Comparison of ENCODE assay signal across 8 cellular contexts in genomic region chr10:133520193-133520738, GRCh38. TPM values are rescaled to one million over a fixed set of nuclear protein-coding genes. Genes with fewer than 3 reads are reported as not detected.
A peak's percentile ranks its signal among the peaks of the same experiment; 100 is the strongest.
DNase-seq lines count a peak whose midpoint lies in the region; ATAC-seq and TF ChIP-seq lines count a peak whose summit lies in the region.

No MANE protein-coding gene starts in this region.

- peak; percentile 73 to 83 (median 80) for DNase-seq in CD4-positive, CD25-positive, alpha-beta regulatory T cell
- peak; percentile 96 to 97 for DNase-seq in activated T-cell treated with anti-CD3 and anti-CD28 coated beads, Interleukin-2, amount 50 U/mL, for 48 hours
- DNase-seq in fibroblast of pulmonary artery (ENCODE audit: low read depth) (peak; percentile 41), osteoblast (ENCODE audit: insufficient read length, low spot score, missing footprints) (peak; percentile 97), testis (peak; percentile 93)

- H3K79me2 ChIP-seq in osteoblast (ENCODE audit: insufficient read depth, low read length) = no peaks in the 10 kb centered on the region

- H3K4me1 ChIP-seq in CD4-positive, CD25-positive, alpha-beta regulatory T cell (ENCODE audit: control insufficient read depth, insufficient read depth, low read length, poor library complexity, severe bottlenecking) = peaks cover 9% of the 10 kb centered on the region
- H3K4me1 ChIP-seq in osteoblast (ENCODE audit: insufficient read depth, low read length) (peaks cover 11% of the 10 kb centered on the region), testis (peaks cover 4% of the 10 kb centered on the region)

- no peak overlapping the region for H3K27ac ChIP-seq in CD4-positive, CD25-positive, alpha-beta regulatory T cell (ENCODE audit: insufficient read depth, low read length, poor library complexity, severe bottlenecking)
- H3K27ac ChIP-seq in osteoblast (ENCODE audit: low read depth, low read length) = no peak overlapping the region
- peak overlapping the region; percentile 47 to 50 for H3K27ac ChIP-seq in testis

- TF ChIP-seq CTCF in fibroblast of pulmonary artery (IDR thresholded peaks at IDR 0.05; ENCODE audit: low read length, missing control alignments) = peak; percentile 55
- peak; percentile 83 for TF ChIP-seq CTCF in osteoblast (IDR thresholded peaks at IDR 0.05; ENCODE audit: extremely low read depth, low read depth, low read length)
- TF ChIP-seq CTCF in testis (IDR thresholded peaks at IDR 0.05) = peak; percentile 75 to 85 (median 77)

- no peaks in the 10 kb centered on the region for H3K36me3 ChIP-seq in CD4-positive, CD25-positive, alpha-beta regulatory T cell (ENCODE audit: control insufficient read depth, insufficient read depth, low read length)
- no peaks in the 10 kb centered on the region for H3K36me3 ChIP-seq in osteoblast (ENCODE audit: insufficient read depth, low read length)
- H3K36me3 ChIP-seq in testis (ENCODE audit: low read depth, missing control alignments) = no peaks in the 10 kb centered on the region

- 0 to 1% methylated on average over 15 to 31 of the region's 33 CpGs for WGBS in testis, 2 donors

- H3K27me3 ChIP-seq in CD4-positive, CD25-positive, alpha-beta regulatory T cell (ENCODE audit: control insufficient read depth, insufficient read depth, low read length) = peaks cover 14% of the 10 kb centered on the region
- peaks cover 7% of the 10 kb centered on the region for H3K27me3 ChIP-seq in osteoblast (ENCODE audit: insufficient read depth, low read length)
- H3K27me3 ChIP-seq in testis = no peaks in the 10 kb centered on the region

- ATAC-seq in CD4-positive, CD25-positive, alpha-beta regulatory T cell (ENCODE audit: low read depth in 2 of 2) = peak; percentile 97 to 98
- ATAC-seq in GM19043 (IDR thresholded peaks at IDR 0.05; ENCODE audit: low read depth, unreplicated experiment) (peak; percentile 88), HG03354 (IDR thresholded peaks at IDR 0.05; ENCODE audit: poor library complexity, severe bottlenecking, unreplicated experiment) (peak; percentile 98)

- no peaks in the 10 kb centered on the region for H4K20me1 ChIP-seq in osteoblast (ENCODE audit: insufficient read depth, low read length)

- peaks cover 8 to 19% of the 10 kb centered on the region in 2 experiments for H3K9me3 ChIP-seq in CD4-positive, CD25-positive, alpha-beta regulatory T cell (ENCODE audit: control insufficient read depth in 2 of 2, low read length in 2 of 2)
- H3K9me3 ChIP-seq in osteoblast (ENCODE audit: low read depth, low read length) (no peaks in the 10 kb centered on the region), testis (no peaks in the 10 kb centered on the region)

- H3K27ac Mint-ChIP-seq in CD4-positive, CD25-positive, alpha-beta regulatory T cell = peak overlapping the region in 1 of 3 donors; percentile 36

- peak overlapping the region; percentile 60 for H3K4me3 ChIP-seq in CD4-positive, CD25-positive, alpha-beta regulatory T cell (ENCODE audit: low read depth, low read length)
- H3K4me3 ChIP-seq in fibroblast of pulmonary artery (replicated peaks; ENCODE audit: low read depth, low read length) (peak overlapping the region; percentile 30), osteoblast (ENCODE audit: insufficient read depth, low read length) (peak overlapping the region; percentile 74), testis (peak overlapping the region; percentile 46 to 60)

- peaks cover 0 to 11% (median 6%) of the 10 kb centered on the region in 4 donors for H3K4me1 Mint-ChIP-seq in CD4-positive, CD25-positive, alpha-beta regulatory T cell

- intact Hi-C loops in testis (cut with DNase I; ENCODE audit: low total_unique reads) = no loop called here

- peak overlapping the region; percentile 95 for H2AFZ ChIP-seq in osteoblast (ENCODE audit: low read length)

- peaks cover 37% of the 10 kb centered on the region for H3K27me3 Mint-ChIP-seq in CD4-positive, CD25-positive, alpha-beta regulatory T cell

- peak overlapping the region in 3 of 4 donors; percentile 40 to 64 (median 61) for H3K4me3 Mint-ChIP-seq in CD4-positive, CD25-positive, alpha-beta regulatory T cell

- peaks cover 0 to 14% (median 5%) of the 10 kb centered on the region in 7 donors for H3K9me3 Mint-ChIP-seq in CD4-positive, CD25-positive, alpha-beta regulatory T cell

- no peak for TF ChIP-seq POLR2A in testis (IDR thresholded peaks at IDR 0.05)

- peaks cover 4% of the 10 kb centered on the region for H3K36me3 Mint-ChIP-seq in CD4-positive, CD25-positive, alpha-beta regulatory T cell

- peak overlapping the region; percentile 89 for H3K4me2 ChIP-seq in osteoblast (ENCODE audit: insufficient read depth, low read length)

TF ChIP-seq in PFSK-1, 5 proteins besides CTCF, POLR2A, EP300 and RAD21:
- TF ChIP-seq FOXP2 (optimal IDR thresholded peaks at IDR 0.05; ENCODE audit: borderline replicate concordance, extremely low read depth, extremely low read length, insufficient read depth) = peak; percentile 40
- TF ChIP-seq TAF1 (IDR thresholded peaks at IDR 0.05; ENCODE audit: borderline replicate concordance, insufficient read depth, low read length) = no peak
- TF ChIP-seq POLR2AphosphoS5 (IDR thresholded peaks at IDR 0.05; ENCODE audit: low read depth, low read length) = no peak

RNA-seq across cellular contexts. Expression of gene CYP2E1, which starts 6.9 kb away (rescaled TPM):
- 0.37 TPM for total RNA-seq in CD4-positive, CD25-positive, alpha-beta regulatory T cell
- polyA plus RNA-seq in CD4-positive, CD25-positive, alpha-beta regulatory T cell = under 1 TPM in 1 of 4 donors, not detected in 3; 0.09 TPM
- polyA plus RNA-seq in PFSK-1 (2012; ENCODE audit: insufficient read length, low read depth) = 0.83 TPM
- total RNA-seq in osteoblast (1.5 and 1.8 TPM in 2 replicates), testis (10 to 100 TPM in 1 of 2 donors, 1 to 10 TPM in 1; 9.6 to 10.2 TPM)
- polyA plus RNA-seq in testis (ENCODE audit: insufficient read depth, low read depth, low replicate concordance) = 9.0 TPM

RNA-seq across cellular contexts. Expression of gene SYCE1, which starts 45.1 kb away (rescaled TPM):
- total RNA-seq in CD4-positive, CD25-positive, alpha-beta regulatory T cell = 1.7 TPM
- polyA plus RNA-seq in CD4-positive, CD25-positive, alpha-beta regulatory T cell = under 1 TPM in 2 of 4 donors, not detected in 2; 0.09 to 0.70 TPM
- polyA plus RNA-seq in PFSK-1 (2012; ENCODE audit: insufficient read length, low read depth) = 0.31 TPM
- total RNA-seq in osteoblast (0.72 TPM in 1 of 2 replicates, not detected in the other), testis (10 to 100 TPM; 43.4 to 78.2 TPM)
- 139 TPM for polyA plus RNA-seq in testis (ENCODE audit: insufficient read depth, low read depth, low replicate concordance)

Comparison
In these comparisons a context has a peak if more than half of its experiments do, and no peak if none do; other contexts are left out.
1. DNase-seq: peak in every context shown above with its lines; median percentile 97 in osteoblast; 96 in activated T-cell treated with anti-CD3 and anti-CD28 coated beads, Interleukin-2, amount 50 U/mL, for 48 hours; 93 in testis; 80 in CD4-positive, CD25-positive, alpha-beta regulatory T cell; 41 in fibroblast of pulmonary artery.
2. H3K27ac ChIP-seq: peak in testis (2 of 2); none in CD4-positive, CD25-positive, alpha-beta regulatory T cell (single experiment) and osteoblast (single experiment).
3. RNA of gene SYCE1, which starts 45.1 kb away (total RNA-seq): 43.4 to 78.2 TPM in testis; 1.7 TPM in CD4-positive, CD25-positive, alpha-beta regulatory T cell (single experiment) and 0.72 TPM in osteoblast; every median in the first group is over 10 times any median in the second.
4. Peak in every context shown above with its lines, with median percentiles within 50 percentile points of each other: ATAC-seq, H3K4me3 ChIP-seq and CTCF ChIP-seq.